ENCODE assay signal across 8 cellular contexts in genomic region chr6:95203153-95203754, GRCh38.
DNase-seq lines count a peak whose midpoint lies in the region; ATAC-seq and TF ChIP-seq lines count a peak whose summit lies in the region.

No MANE protein-coding gene starts in this region.

- H3K27me3 Mint-ChIP-seq in chondrocyte (ENCODE audit: low read depth) (no peaks in the 10 kb centered on the region), neural progenitor cell (ENCODE audit: insufficient read depth, low read depth) (peaks cover 2% of the 10 kb centered on the region)

- H3K36me3 ChIP-seq in neural progenitor cell: no peaks in the 10 kb centered on the region

- no peaks in the 10 kb centered on the region for H3K27me3 ChIP-seq in neural progenitor cell

- no peak overlapping the region for H3K27ac ChIP-seq in neural progenitor cell

- H3K27ac Mint-ChIP-seq in chondrocyte (ENCODE audit: unreplicated experiment) (no peak overlapping the region), neural progenitor cell (no peak overlapping the region)

- H2AFZ ChIP-seq in neural progenitor cell (replicated peaks): peak overlapping the region; percentile 36

- no peak overlapping the region for H3K4me2 ChIP-seq in neural progenitor cell

- no peaks in the 10 kb centered on the region for H3K9me3 ChIP-seq in neural progenitor cell (ENCODE audit: low read depth)

- no peak overlapping the region for H3K9ac ChIP-seq in neural progenitor cell

- H3K4me1 Mint-ChIP-seq in chondrocyte (ENCODE audit: low read depth): peaks cover 7% of the 10 kb centered on the region
- H3K4me1 Mint-ChIP-seq in neural progenitor cell: no peaks in the 10 kb centered on the region

- H3K4me3 Mint-ChIP-seq in chondrocyte (ENCODE audit: unreplicated experiment): no peak overlapping the region
- H3K4me3 Mint-ChIP-seq in neural progenitor cell: no peak overlapping the region

- H3K36me3 Mint-ChIP-seq in chondrocyte (ENCODE audit: low read depth): no peaks in the 10 kb centered on the region
- no peaks in the 10 kb centered on the region for H3K36me3 Mint-ChIP-seq in neural progenitor cell

- ATAC-seq in GM21360 (IDR thresholded peaks at IDR 0.05; ENCODE audit: unreplicated experiment) (peak; percentile 98), HG03439 (IDR thresholded peaks at IDR 0.05; ENCODE audit: unreplicated experiment) (peak; percentile 85)

- DNase-seq in NCI-H524 (lab: John Stamatoyannopoulos, UW) (peak; percentile 48 to 68), NCI-H524 treated with DMSO at 0.1 percent for 48 hours (lab: John Stamatoyannopoulos, UW) (no peak), NCI-H82 (lab: John Stamatoyannopoulos, UW) (peak; percentile 83), chondrocyte (ENCODE audit: low spot score) (no peak), neural progenitor cell (ENCODE audit: low spot score) (peak; percentile 59), NCI-H187 (lab: John Stamatoyannopoulos, UW) (no peak)

- H4K20me1 ChIP-seq in neural progenitor cell (ENCODE audit: low read depth): no peaks in the 10 kb centered on the region

- H3K4me1 ChIP-seq in neural progenitor cell: no peaks in the 10 kb centered on the region

- no peak overlapping the region for H3K4me3 ChIP-seq in neural progenitor cell

- no peaks in the 10 kb centered on the region for H3K9me3 Mint-ChIP-seq in chondrocyte (ENCODE audit: low read depth)
- H3K9me3 Mint-ChIP-seq in neural progenitor cell: peaks cover 2% of the 10 kb centered on the region

- H3K79me2 ChIP-seq in neural progenitor cell (ENCODE audit: low read depth): no peaks in the 10 kb centered on the region

- TF ChIP-seq CTCF in chondrocyte (IDR thresholded peaks at IDR 0.05): peak; percentile 86
- TF ChIP-seq CTCF in neural progenitor cell (IDR thresholded peaks at IDR 0.05): peak; percentile 78

- peaks cover 9% of the 10 kb centered on the region for H3F3A ChIP-seq in neural progenitor cell (ENCODE audit: low read depth)

Comparison
In these comparisons a context has a peak if more than half of its experiments do, and no peak if none do; other contexts are left out.
1. DNase-seq: peak in NCI-H524 (2 of 2), NCI-H82 (single experiment) and neural progenitor cell (single experiment); none in NCI-H524 treated with DMSO at 0.1 percent for 48 hours (single experiment), chondrocyte (single experiment) and NCI-H187 (0 of 2).